ENCODE assay signal across 9 cellular contexts in the genomic region with DNA sequence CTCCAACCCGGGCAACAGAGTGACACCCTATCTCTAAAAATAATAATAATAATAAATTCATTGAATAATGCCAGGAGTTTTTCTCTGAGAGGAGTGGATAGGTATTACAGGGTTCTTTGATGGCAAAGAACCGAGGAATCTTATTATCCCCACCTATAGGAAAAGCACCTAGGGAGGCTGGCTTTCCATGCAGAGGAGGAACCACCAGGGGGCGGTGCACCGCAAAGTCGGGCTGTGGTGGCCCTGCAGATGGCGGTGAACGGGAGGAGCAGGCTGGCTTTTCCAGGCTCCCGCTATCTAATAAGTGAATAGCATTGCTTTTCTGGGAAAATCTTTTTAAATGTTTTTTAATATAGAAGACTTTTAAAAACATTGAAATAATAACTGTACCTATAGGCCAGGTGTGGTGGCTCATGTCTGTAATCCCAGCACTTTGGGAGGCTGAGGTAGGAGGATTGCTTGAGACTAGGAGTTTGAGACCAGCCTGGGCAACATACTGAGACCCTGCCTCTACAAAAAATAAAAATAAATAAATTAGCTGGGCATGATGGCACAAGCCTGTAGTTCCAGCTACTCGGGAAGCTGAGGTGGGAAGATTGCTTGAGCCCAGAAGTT.
DNase-seq lines count a peak whose midpoint lies in the region; ATAC-seq and TF ChIP-seq lines count a peak whose summit lies in the region.
"Had no signal": no experiment of that assay in that cellular context is flagged by ENCODE, and none has a peak within 500 bp of the region (broad histone marks: within the 10 kb centered on the region; RNA-seq: fewer than 3 reads in every experiment).

No MANE protein-coding gene starts in this region.

- no peak overlapping the region for H3K4me2 ChIP-seq in OCI-LY7 (ENCODE audit: low read length)

- no peak overlapping the region for H3K4me3 Mint-ChIP-seq in neural crest cell
- H3K4me3 Mint-ChIP-seq in activated T-helper 17 cell treated with anti-CD3 and anti-CD28 coated beads, Interleukin-2, amount 50 U/mL, for 72 hours: no peak overlapping the region
- H3K4me3 Mint-ChIP-seq: CD4-positive, alpha-beta T cell had no signal

- DNase-seq in NCI-H2107 treated with DMSO at 0.1 percent for 48 hours (lab: John Stamatoyannopoulos, UW; ENCODE audit: unreplicated experiment) (peak; percentile 0), NCI-H2107 (lab: John Stamatoyannopoulos, UW) (no peak), HEK293T (ENCODE audit: extremely low spot score) (peak; percentile 71), OCI-LY7 (ENCODE audit: low spot score) (peak; percentile 41), choroid plexus epithelial cell (ENCODE audit: low read depth) (peak; percentile 15), neural crest cell (ENCODE audit: low read depth, low spot score) (peak; percentile 67), midbrain (lab: John Stamatoyannopoulos, UW) (no peak)

- H4K20me1 ChIP-seq in OCI-LY7 (ENCODE audit: insufficient read depth, low read length): no peaks in the 10 kb centered on the region

- H3K4me1 ChIP-seq in OCI-LY7 (ENCODE audit: insufficient read depth, low read length, poor library complexity, severe bottlenecking): no peaks in the 10 kb centered on the region

- no peak overlapping the region for H3K27ac Mint-ChIP-seq in neural crest cell (ENCODE audit: unreplicated experiment)
- no peak overlapping the region for H3K27ac Mint-ChIP-seq in activated T-helper 17 cell treated with anti-CD3 and anti-CD28 coated beads, Interleukin-2, amount 50 U/mL, for 72 hours
- H3K27ac Mint-ChIP-seq: CD4-positive, alpha-beta T cell had no signal

- no peaks in the 10 kb centered on the region for H3K36me3 ChIP-seq in OCI-LY7 (ENCODE audit: insufficient read depth, low read length)

- H3K4me1 Mint-ChIP-seq in neural crest cell: no peaks in the 10 kb centered on the region
- no peaks in the 10 kb centered on the region for H3K4me1 Mint-ChIP-seq in activated T-helper 17 cell treated with anti-CD3 and anti-CD28 coated beads, Interleukin-2, amount 50 U/mL, for 72 hours

- no TSS peak for BruUV-seq in OCI-LY7 (replicated peaks; lab: Mats Ljungman, UMichigan)

- H3K27me3 Mint-ChIP-seq in neural crest cell (ENCODE audit: low read depth): no peaks in the 10 kb centered on the region
- H3K27me3 Mint-ChIP-seq in activated T-helper 17 cell treated with anti-CD3 and anti-CD28 coated beads, Interleukin-2, amount 50 U/mL, for 72 hours: no peaks in the 10 kb centered on the region
- H3K27me3 Mint-ChIP-seq: CD4-positive, alpha-beta T cell had no signal

- TF ChIP-seq CTCF in OCI-LY7 (conservative IDR thresholded peaks at IDR 0.05; ENCODE audit: low read length): peak; percentile 78
- TF ChIP-seq CTCF in choroid plexus epithelial cell (conservative IDR thresholded peaks at IDR 0.05; ENCODE audit: low read depth, low read length): peak; percentile 66
- TF ChIP-seq CTCF in neural crest cell (conservative IDR thresholded peaks at IDR 0.05): peak; percentile 72

- no peak overlapping the region for H2AFZ ChIP-seq in OCI-LY7 (ENCODE audit: low read length)

- H3K27ac ChIP-seq in OCI-LY7 (ENCODE audit: low read depth, low read length, poor library complexity, severe bottlenecking): no peak overlapping the region

- POLR2A ChIA-PET in HEK293T (lab: Yijun Ruan, JAX): no interaction called here
- POLR2A ChIA-PET in OCI-LY7 (lab: Charles Lee): no interaction called here

- H3K9me3 Mint-ChIP-seq in neural crest cell: no peaks in the 10 kb centered on the region
- peaks cover 10% of the 10 kb centered on the region for H3K9me3 Mint-ChIP-seq in activated T-helper 17 cell treated with anti-CD3 and anti-CD28 coated beads, Interleukin-2, amount 50 U/mL, for 72 hours
- H3K9me3 Mint-ChIP-seq: CD4-positive, alpha-beta T cell had no signal

- no peaks in the 10 kb centered on the region for H3K79me2 ChIP-seq in OCI-LY7 (ENCODE audit: insufficient read depth, low read depth, low read length)

- H3K9me3 ChIP-seq in OCI-LY7 (ENCODE audit: low read length): no peaks in the 10 kb centered on the region

- no peaks in the 10 kb centered on the region for H3K36me3 Mint-ChIP-seq in neural crest cell (ENCODE audit: low read depth)
- H3K36me3 Mint-ChIP-seq in activated T-helper 17 cell treated with anti-CD3 and anti-CD28 coated beads, Interleukin-2, amount 50 U/mL, for 72 hours (ENCODE audit: low read depth): no peaks in the 10 kb centered on the region

- ATAC-seq in activated T-helper 17 cell treated with anti-CD3 and anti-CD28 coated beads, Interleukin-2, amount 50 U/mL, for 72 hours (replicated peaks): no peak

- intact Hi-C loops in OCI-LY7 (cut with micrococcal nuclease; ENCODE audit: unreplicated experiment): loop anchor here (5.0 kb wide), 1 partner anchor 768 kb away; no protein-coding TSS in a partner anchor

- no peak overlapping the region for H3K4me3 ChIP-seq in OCI-LY7 (ENCODE audit: low read depth, low read length, poor library complexity, severe bottlenecking)
- H3K4me3 ChIP-seq in choroid plexus epithelial cell (ENCODE audit: low read depth, low read length): no peak overlapping the region

- no peaks in the 10 kb centered on the region for H3K9me2 ChIP-seq in OCI-LY7 (ENCODE audit: insufficient read depth, low read length)

- CTCF ChIA-PET in HEK293T (lab: Yijun Ruan, JAX): interaction anchor here (0.6 to 1.8 kb wide), 3 partner anchors 10 to 175 kb away, joined by 3 to 4 read pairs (median 3); no protein-coding TSS in a partner anchor
- CTCF ChIA-PET in OCI-LY7 (lab: Charles Lee; ENCODE audit: unreplicated experiment): no interaction called here

TF ChIP-seq in HEK293T, 16 proteins besides CTCF, POLR2A, EP300 and RAD21:
- TF ChIP-seq L3MBTL2 (conservative IDR thresholded peaks at IDR 0.05) (no peak), CTBP1 (IDR thresholded peaks at IDR 0.05; ENCODE audit: borderline replicate concordance) (no peak), TARDBP (IDR thresholded peaks at IDR 0.05) (no peak), SP1 (IDR thresholded peaks at IDR 0.05) (no peak)

Comparison
In these comparisons a context has a peak if more than half of its experiments do, and no peak if none do; other contexts are left out.
1. DNase-seq: peak in NCI-H2107 treated with DMSO at 0.1 percent for 48 hours (single experiment), HEK293T (single experiment), OCI-LY7 (single experiment), choroid plexus epithelial cell (single experiment) and neural crest cell (single experiment); none in NCI-H2107 (single experiment) and midbrain (single experiment).
2. Peak in every context shown above with its lines, with median percentiles within 50 percentile points of each other: CTCF ChIP-seq.